In genomic region chr1:205407970-205408369, GRCh38 we compare ENCODE assay signal across 25 cellular contexts. TPM values are rescaled to one million over a fixed set of nuclear protein-coding genes. Genes with fewer than 3 reads are reported as not detected.
"Had no signal": no experiment of that assay in that cellular context is flagged by ENCODE, and none has a peak within 500 bp of the region (broad histone marks: within the 10 kb centered on the region; RNA-seq: fewer than 3 reads in every experiment).

No MANE protein-coding gene starts in this region.

- H3K4me3 ChIP-seq: SJCRH30 had no signal

- ATAC-seq: HepG2, Panc1, PC-3, SK-N-SH treated with all-trans-retinoic acid at 6 μM for 48 hours had no signal

- DNase-seq: IMR-90, Kasumi-1, MM.1S, NCI-H1092 treated with DMSO at 0.1 percent for 48 hours, NCI-H1436, NCI-H187, NCI-H2029, NCI-H2081 treated with DMSO at 0.1 percent for 48 hours, NCI-H2171, NCI-H226, NCI-H446, NCI-H510A, NCI-H524 treated with DMSO at 0.1 percent for 48 hours, NCI-H69, NCI-H774, PC-3, SHP77 treated with DMSO at 0.1 percent for 48 hours, SJCRH30 had no signal

- H3K27ac ChIP-seq: KMS-11, RWPE1, SJCRH30 had no signal

- H3K4me1 ChIP-seq: SJCRH30 had no signal

- H3K9me3 ChIP-seq: SJCRH30 had no signal

- H3K36me3 ChIP-seq: SJCRH30 had no signal

RNA-seq across cellular contexts. Expression of gene LEMD1, which starts 13.9 kb away (rescaled TPM):
- total RNA-seq: HT1080, IMR-90, M059J, PC-3 had no signal

RNA-seq across cellular contexts. Expression of gene KLHDC8A, which starts 51.2 kb away (rescaled TPM):
- total RNA-seq: HepG2, HT1080, IMR-90, M059J, PC-3, SJCRH30 had no signal
